In genomic region chr6:136792066-136792944, GRCh38 we compare ENCODE assay signal across 8 cellular contexts. TPM values are rescaled to one million over a fixed set of nuclear protein-coding genes. Genes with fewer than 3 reads are reported as not detected.
A peak's percentile ranks its signal among the peaks of the same experiment; 100 is the strongest.
DNase-seq lines count a peak whose midpoint lies in the region; ATAC-seq, FAIRE-seq and TF ChIP-seq lines count a peak whose summit lies in the region.

Gene MAP3K5 (minus strand): TSS chr6:136792477. CDS start chr6:136792157, 320 bp downstream.

- ATAC-seq in HG02610 (IDR thresholded peaks at IDR 0.05; ENCODE audit: unreplicated experiment) (peak; percentile 59), T-cell (replicated peaks in 1 of 4) (peak; percentile 80 to 86 (median 84))

- TF ChIP-seq CTCF in GM12874 (IDR thresholded peaks at IDR 0.05; ENCODE audit: insufficient read depth, low read depth, low read length) (peak; percentile 77), left ventricle myocardium inferior (IDR thresholded peaks at IDR 0.05; ENCODE audit: borderline replicate concordance) (peak; percentile 39)

- peaks cover 49% of the 10 kb centered on the region for H3K4me1 ChIP-seq in left ventricle myocardium inferior

- no peaks in the 10 kb centered on the region for H3K9me3 ChIP-seq in left ventricle myocardium inferior (replicated peaks)

- peak; percentile 70 for FAIRE-seq in urothelium cell line (lab: Jason Lieb, UNC)

- no peaks in the 10 kb centered on the region for H3K27me3 ChIP-seq in left ventricle myocardium inferior (ENCODE audit: low read depth)

- 0 to 1% (median 0%) methylated on average over 78 to 108 of the region's 108 CpGs for WGBS in adipose tissue, 3 donors

- DNase-seq in NCI-H1092 (lab: John Stamatoyannopoulos, UW) (peak; percentile 58), T-cell (peak; percentile 85 to 96 (median 90)), left ventricle myocardium inferior (peak; percentile 86), putamen (ENCODE audit: low spot score) (peak; percentile 81), urothelium cell line (ENCODE audit: low spot score) (peak; percentile 81)

- peak within 1 kb of the TSS; percentile 96 to 98 (median 97) for H3K4me3 Mint-ChIP-seq in T-cell

- H3K4me1 Mint-ChIP-seq in T-cell = peaks cover 40 to 44% (median 44%) of the 10 kb centered on the region in 3 donors

- peaks cover 4% of the 10 kb centered on the region for H3K36me3 Mint-ChIP-seq in T-cell

- intact Hi-C loops in left ventricle myocardium inferior (cut with micrococcal nuclease) = loop anchor here (2.0 to 10.0 kb wide), 2 partner anchors 148 to 208 kb away; no protein-coding TSS in a partner anchor

- peak within 1 kb of the TSS; percentile 79 for H3K27ac ChIP-seq in adipose tissue (ENCODE audit: low read depth, low read length)
- peak within 1 kb of the TSS; percentile 96 for H3K27ac ChIP-seq in left ventricle myocardium inferior (replicated peaks)

- no peaks in the 10 kb centered on the region for H3K36me3 ChIP-seq in left ventricle myocardium inferior

- POLR2A ChIA-PET in T-cell (lab: Charles Lee) = interaction anchor here (0.6 to 1.7 kb wide), 17 partner anchors 27 to 502 kb away, joined by 3 to 13 read pairs (median 4); partner anchors contain the start of gene BCLAF1 (in 1 of the 2)

- H3K27ac Mint-ChIP-seq in T-cell = peak within 1 kb of the TSS; percentile 92 to 96

- CTCF ChIA-PET in T-cell (lab: Charles Lee) = interaction anchor here (0.5 to 8.4 kb wide), 88 partner anchors 8 to 1737 kb away, joined by 3 to 320 read pairs (median 4); partner anchors contain the start of genes MTFR2 (in 1 of the 2) and PEX7 (in 1 of the 2)

- H3K9me3 Mint-ChIP-seq in T-cell = no peaks in the 10 kb centered on the region

- H3K4me3 ChIP-seq in left ventricle myocardium inferior = peak within 1 kb of the TSS; percentile 92

- no peaks in the 10 kb centered on the region for H3K27me3 Mint-ChIP-seq in T-cell

RNA-seq across cellular contexts. Expression of gene MAP3K5, which starts in this region (rescaled TPM):
- total RNA-seq in T-cell (10 to 100 TPM; 17.8 to 29.2 (median 20.6) TPM), left ventricle myocardium inferior (44.1 TPM)
- 10 to 100 TPM; 12.3 to 22.4 (median 18.8) TPM for polyA plus RNA-seq in adipose tissue

Comparison
In these comparisons a context has a peak if more than half of its experiments do, and no peak if none do; other contexts are left out.
1. Peak in every context shown above with its lines: DNase-seq, ATAC-seq, H3K4me3 ChIP-seq and H3K27ac ChIP-seq.